In genomic region chr6:148509152-148509571, GRCh38 we compare ENCODE assay signal across 10 cellular contexts.
DNase-seq lines count a peak whose midpoint lies in the region; ATAC-seq and TF ChIP-seq lines count a peak whose summit lies in the region.
"Had no signal": no experiment of that assay in that cellular context is flagged by ENCODE, and none has a peak within 500 bp of the region (broad histone marks: within the 10 kb centered on the region; RNA-seq: fewer than 3 reads in every experiment).

No MANE protein-coding gene starts in this region.

- DNase-seq in ELR (ENCODE audit: low read depth) = peak; percentile 75
- DNase-seq in SK-MEL-5 (ENCODE audit: low read depth, low spot score) = peak; percentile 20
- peak; percentile 71 for DNase-seq in fibroblast of villous mesenchyme (ENCODE audit: low read depth)
- peak; percentile 65 for DNase-seq in retina
- no peak for DNase-seq in amniotic stem cell (lab: John Stamatoyannopoulos, UW)
- DNase-seq in erythroblast (lab: John Stamatoyannopoulos, UW) = no peak
- no peak for DNase-seq in GM19238 (ENCODE audit: insufficient read length, low spot score)
- DNase-seq: activated gamma-delta T cell treated with Interleukin-2 at 50 U/mL for 16 hours had no signal

- in situ Hi-C loops in SK-MEL-5 (cut with HindIII; ENCODE audit: low pct_unique_long_range_greater_than_20kb, low sequenced_read_pairs) = no loop called here

- TF ChIP-seq POLR2A in erythroblast (IDR thresholded peaks at IDR 0.05; ENCODE audit: low read length) = no peak

- no peak for TF ChIP-seq CTCF in fibroblast of villous mesenchyme (IDR thresholded peaks at IDR 0.05; ENCODE audit: insufficient read depth, low read depth, low read length)

- peak overlapping the region; percentile 60 for H3K4me3 ChIP-seq in fibroblast of villous mesenchyme (ENCODE audit: low read depth, low read length)

- ATAC-seq in GM19397 (IDR thresholded peaks at IDR 0.05; ENCODE audit: unreplicated experiment) = no peak
- ATAC-seq: HCT116 had no signal

Comparison
In these comparisons a context has a peak if more than half of its experiments do, and no peak if none do; other contexts are left out.
1. DNase-seq: peak in ELR (single experiment), SK-MEL-5 (single experiment), fibroblast of villous mesenchyme (single experiment) and retina (single experiment); none in amniotic stem cell (single experiment), erythroblast (0 of 2) and GM19238 (single experiment).